30 cellular contexts compared by ENCODE assay signal in genomic region chr1:231632119-231632518, GRCh38.
"Had no signal": no experiment of that assay in that cellular context is flagged by ENCODE, and none has a peak within 500 bp of the region (broad histone marks: within the 10 kb centered on the region; RNA-seq: fewer than 3 reads in every experiment).

No MANE protein-coding gene starts in this region.

- ATAC-seq: activated CD4-positive, alpha-beta T cell treated with anti-CD3 and anti-CD28 coated beads for 36 hours; activated CD8-positive, alpha-beta T cell treated with anti-CD3 and anti-CD28 coated beads, Interleukin-2, amount 10 ng/mL, durations not matched to agents 7 days and 5 days; Right ventricle myocardium inferior; SK-N-SH treated with all-trans-retinoic acid at 6 μM for 48 hours; T-cell; T-helper 17 cell; WTC11 had no signal

- H3K27ac ChIP-seq: KMS-11, PC-9, RWPE1 had no signal

- H2AFZ ChIP-seq: PC-9 had no signal

- H3K4me2 ChIP-seq: KMS-11, PC-9 had no signal

- FAIRE-seq: bronchial epithelial cell had no signal

- H3K9ac ChIP-seq: KMS-11 had no signal

- H3K4me3 ChIP-seq: PC-9 had no signal

- DNase-seq: activated CD4-positive, alpha-beta T cell treated with anti-CD3 and anti-CD28 coated beads for 36 hours; activated CD4-positive, alpha-beta T cell treated with anti-CD3 and anti-CD28 coated beads, Interleukin-2, amount 10 ng/mL, durations not matched to agents 7 days and 5 days; activated CD4-positive, alpha-beta T cell treated with anti-CD3 and anti-CD28 coated beads, Interleukin-2, amount 50 U/mL, for 48 hours; activated CD8-positive, alpha-beta T cell treated with anti-CD3 and anti-CD28 coated beads, Interleukin-2, amount 10 ng/mL, durations not matched to agents 7 days and 5 days; activated gamma-delta T cell; activated naive CD4-positive, alpha-beta T cell treated with Interleukin-2 at 50 U/mL for 16 hours; activated T-cell treated with anti-CD3 and anti-CD28 coated beads, Interleukin-2, amount 50 U/mL, for 24 hours; anterior cingulate cortex; caudate nucleus; cerebellar nuclear complex; NCI-H1105; NCI-H1436; NCI-H1694; NCI-H1930; NCI-H2081 treated with DMSO at 0.1 percent for 48 hours; NCI-H226; NCI-H446 treated with DMSO at 0.1 percent for 48 hours; NCI-H524; NCI-H748 treated with DMSO at 0.1 percent for 48 hours; NK-92 treated with Interleukin-12 subunit alpha and Interleukin-12 subunit beta, amount 100 ng/mL, for 24 hours; SIG-M5; T-cell; T-helper 17 cell had no signal
